ENCODE assay signal across 8 cellular contexts in genomic region chr16:81513204-81514040, GRCh38.
DNase-seq lines count a peak whose midpoint lies in the region; ATAC-seq and TF ChIP-seq lines count a peak whose summit lies in the region.

No MANE protein-coding gene starts in this region.

- no peak overlapping the region for H3K4me3 Mint-ChIP-seq in osteocyte (ENCODE audit: unreplicated experiment)

- WGBS in esophagus muscularis mucosa, result 61% methylated on average over 8 of the region's 21 CpGs

- DNase-seq in esophagus muscularis mucosa (ENCODE audit: extremely low spot score) (no peak), osteocyte (ENCODE audit: extremely low spot score, unreplicated experiment) (no peak), NCI-H526 treated with DMSO at 0.1 percent for 48 hours (lab: John Stamatoyannopoulos, UW) (no peak)
- no peak for DNase-seq in stimulated activated CD4-positive, alpha-beta T cell treated with anti-CD3 and anti-CD28 coated beads, Interleukin-4, amount 100 ng/mL, for 4 hours
- no peak for DNase-seq in activated CD8-positive, alpha-beta memory T cell treated with anti-CD3 and anti-CD28 coated beads, Interleukin-2, amount 50 U/mL, for 4 hours

- intact Hi-C loops in esophagus muscularis mucosa (cut with DNase I), result no loop called here

- no peak for TF ChIP-seq CTCF in esophagus muscularis mucosa (IDR thresholded peaks at IDR 0.05)
- TF ChIP-seq CTCF in osteocyte (IDR thresholded peaks at IDR 0.05), result no peak

- peaks cover 6% of the 10 kb centered on the region for H3K9me3 Mint-ChIP-seq in osteocyte (ENCODE audit: unreplicated experiment)

- H3K36me3 Mint-ChIP-seq in osteocyte (ENCODE audit: unreplicated experiment), result no peaks in the 10 kb centered on the region

- peaks cover 65% of the 10 kb centered on the region for H3K4me1 Mint-ChIP-seq in osteocyte (ENCODE audit: unreplicated experiment)

- H3K27me3 ChIP-seq in esophagus muscularis mucosa, result no peaks in the 10 kb centered on the region

- no peak for TF ChIP-seq POLR2A in esophagus muscularis mucosa (IDR thresholded peaks at IDR 0.05; ENCODE audit: low read depth)

- H3K27ac Mint-ChIP-seq in osteocyte (ENCODE audit: unreplicated experiment), result peak overlapping the region; percentile 77

- H3K4me1 ChIP-seq in esophagus muscularis mucosa, result peaks cover 29 to 38% (median 37%) of the 10 kb centered on the region in 4 donors

- H3K36me3 ChIP-seq in esophagus muscularis mucosa, result no peaks in the 10 kb centered on the region

- peak overlapping the region; percentile 13 to 59 (median 30) for H3K27ac ChIP-seq in esophagus muscularis mucosa (replicated peaks in 1 of 4)

- no peak for TF ChIP-seq EP300 in esophagus muscularis mucosa (IDR thresholded peaks at IDR 0.05)

- H3K4me3 ChIP-seq in esophagus muscularis mucosa, result no peak overlapping the region

- H3K9me3 ChIP-seq in esophagus muscularis mucosa, result no peaks in the 10 kb centered on the region

- ATAC-seq in GM18861 (IDR thresholded peaks at IDR 0.05; ENCODE audit: unreplicated experiment) (peak; percentile 15), HG03432 (IDR thresholded peaks at IDR 0.05; ENCODE audit: unreplicated experiment) (peak; percentile 29), HG03280 (IDR thresholded peaks at IDR 0.05; ENCODE audit: unreplicated experiment) (no peak)

- no peaks in the 10 kb centered on the region for H3K27me3 Mint-ChIP-seq in osteocyte (ENCODE audit: unreplicated experiment)
